In genomic region chr19:3179739-3180293, GRCh38 we compare ENCODE assay signal across 11 cellular contexts. TPM values are rescaled to one million over a fixed set of nuclear protein-coding genes. Genes with fewer than 3 reads are reported as not detected.
DNase-seq lines count a peak whose midpoint lies in the region; ATAC-seq and TF ChIP-seq lines count a peak whose summit lies in the region.
"Had no signal": no experiment of that assay in that cellular context is flagged by ENCODE, and none has a peak within 500 bp of the region (broad histone marks: within the 10 kb centered on the region; RNA-seq: fewer than 3 reads in every experiment).

No MANE protein-coding gene starts in this region.

- peak overlapping the region in 9 of 12 donors; percentile 3 to 67 (median 21) for H3K4me3 ChIP-seq in heart left ventricle
- no peak overlapping the region for H3K4me3 ChIP-seq in mucosa of descending colon
- H3K4me3 ChIP-seq in upper lobe of right lung = peak overlapping the region; percentile 51

- in situ Hi-C loops in ACHN (cut with HindIII; ENCODE audit: low pct_ligation_motif_present, low pct_unique_long_range_greater_than_20kb, low sequenced_read_pairs) = no loop called here

- H3K4me1 ChIP-seq in heart left ventricle (peaks cover 0 to 58% (median 0%) of the 10 kb centered on the region in 12 donors), mucosa of descending colon (ENCODE audit: low read depth) (peaks cover 21% of the 10 kb centered on the region), upper lobe of right lung (peaks cover 18% of the 10 kb centered on the region)

- no peaks in the 10 kb centered on the region for H3K27me3 ChIP-seq in heart left ventricle
- H3K27me3 ChIP-seq in upper lobe of right lung = no peaks in the 10 kb centered on the region

- H3K9me3 ChIP-seq in heart left ventricle (no peaks in the 10 kb centered on the region), mucosa of descending colon (no peaks in the 10 kb centered on the region), upper lobe of right lung (no peaks in the 10 kb centered on the region)

- ATAC-seq in heart left ventricle = no peak
- peak; percentile 29 to 44 for ATAC-seq in activated T-cell treated with anti-CD3 and anti-CD28 coated beads, Interleukin-2, amount 50 U/mL, for 4 hours
- peak; percentile 17 for ATAC-seq in mucosa of descending colon
- peak; percentile 1 for ATAC-seq in upper lobe of right lung

- DNase-seq in heart left ventricle (peak in 1 of 5 donors; percentile 24), cardiac septum (ENCODE audit: low spot score) (no peak), mucosa of descending colon (peak in 1 of 3 donors; percentile 39), upper lobe of right lung (no peak), COLO668 (lab: John Stamatoyannopoulos, UW; ENCODE audit: unreplicated experiment) (no peak), ACHN (no peak), SIG-M5 treated with dmso at 0.1 percent for 504 hours (lab: John Stamatoyannopoulos, UW; ENCODE audit: unreplicated experiment) (no peak)
- DNase-seq in activated T-cell treated with anti-CD3 and anti-CD28 coated beads, Interleukin-2, amount 50 U/mL, for 4 hours = no peak

- no peak for TF ChIP-seq CTCF in heart left ventricle (IDR thresholded peaks at IDR 0.05)
- TF ChIP-seq CTCF in mucosa of descending colon (IDR thresholded peaks at IDR 0.05) = no peak
- TF ChIP-seq CTCF in upper lobe of right lung (IDR thresholded peaks at IDR 0.05) = no peak

- no peaks in the 10 kb centered on the region for H3K27me3 Mint-ChIP-seq in activated T-cell treated with anti-CD3 and anti-CD28 coated beads, Interleukin-2, amount 50 U/mL, for 4 hours (ENCODE audit: low read depth)

- H3K4me1 Mint-ChIP-seq in activated T-cell treated with anti-CD3 and anti-CD28 coated beads, Interleukin-2, amount 50 U/mL, for 4 hours (ENCODE audit: low read depth) = peaks cover 51% of the 10 kb centered on the region

- H3K36me3 Mint-ChIP-seq in activated T-cell treated with anti-CD3 and anti-CD28 coated beads, Interleukin-2, amount 50 U/mL, for 4 hours (ENCODE audit: insufficient read depth) = no peaks in the 10 kb centered on the region

- WGBS in heart left ventricle, 4 donors = 81 to 91% (median 84%) methylated on average over 28 to 31 of the region's 31 CpGs; no CpG with 5 or more reads in 1 of the 4 donors

- H3K4me3 Mint-ChIP-seq in activated T-cell treated with anti-CD3 and anti-CD28 coated beads, Interleukin-2, amount 50 U/mL, for 4 hours = peak overlapping the region; percentile 94

- TF ChIP-seq POLR2A in heart left ventricle (IDR thresholded peaks at IDR 0.05) = no peak

- H3K27ac ChIP-seq in heart left ventricle = peak overlapping the region in 2 of 12 donors; percentile 52 to 96
- peak overlapping the region; percentile 83 for H3K27ac ChIP-seq in upper lobe of right lung

- no peaks in the 10 kb centered on the region for H3K9me3 Mint-ChIP-seq in activated T-cell treated with anti-CD3 and anti-CD28 coated beads, Interleukin-2, amount 50 U/mL, for 4 hours

- H3K36me3 ChIP-seq in heart left ventricle (no peaks in the 10 kb centered on the region), mucosa of descending colon (ENCODE audit: low read depth) (no peaks in the 10 kb centered on the region), upper lobe of right lung (no peaks in the 10 kb centered on the region)

- intact Hi-C loops in heart left ventricle (cut with DNase I) = no loop called here
- intact Hi-C loops in cardiac septum (cut with DNase I) = loop anchor here (10.0 kb wide), 1 partner anchor 255 kb away; no protein-coding TSS in a partner anchor
- intact Hi-C loops in mucosa of descending colon (cut with DNase I, micrococcal nuclease) = no loop called here
- intact Hi-C loops in upper lobe of right lung (cut with DNase I) = no loop called here

RNA-seq across cellular contexts. Expression of gene S1PR4, which starts 1.2 kb away (rescaled TPM):
- total RNA-seq in heart left ventricle (1 to 10 TPM in 4 of 9 donors, under 1 TPM in 5; 0.35 to 5.5 (median 0.87) TPM), cardiac septum (1.2 TPM), mucosa of descending colon (1 to 10 TPM in 1 of 3 donors, under 1 TPM in 2; 0.38 to 2.5 (median 0.82) TPM), upper lobe of right lung (22.3 TPM)
- polyA plus RNA-seq in heart left ventricle = 1 to 10 TPM; 1.4 to 1.7 TPM
- 10 to 100 TPM; 19.4 to 24.5 (median 23.8) TPM for total RNA-seq in activated T-cell treated with anti-CD3 and anti-CD28 coated beads, Interleukin-2, amount 50 U/mL, for 4 hours
- total RNA-seq: fibroblast of villous mesenchyme, RPMI7951 had no signal
- polyA plus RNA-seq: AG04450 had no signal

RNA-seq across cellular contexts. Expression of gene NCLN, which starts 5.9 kb away (rescaled TPM):
- 10 to 100 TPM; 16.7 to 47.5 (median 26.4) TPM for total RNA-seq in heart left ventricle
- polyA plus RNA-seq in heart left ventricle = 10 to 100 TPM; 20.5 to 67.5 TPM
- total RNA-seq in cardiac septum = 19.0 TPM
- 100 to 1,000 TPM; 169 to 200 (median 177) TPM for total RNA-seq in activated T-cell treated with anti-CD3 and anti-CD28 coated beads, Interleukin-2, amount 50 U/mL, for 4 hours
- 100 to 1,000 TPM in 1 of 3 donors, 10 to 100 TPM in 2; 52.6 to 103 (median 94.4) TPM for total RNA-seq in mucosa of descending colon
- total RNA-seq in upper lobe of right lung = 71.4 TPM

RNA-seq across cellular contexts. Expression of gene GNA15, which starts 44.0 kb away (rescaled TPM):
- total RNA-seq in heart left ventricle (10 to 100 TPM in 1 of 9 donors, 1 to 10 TPM in 8; 1.1 to 15.2 (median 2.1) TPM), cardiac septum (1.9 TPM), mucosa of descending colon (1 to 10 TPM; 1.9 to 6.2 (median 4.3) TPM), upper lobe of right lung (18.6 TPM)
- 1 to 10 TPM in 1 of 2 donors, under 1 TPM in 1; 0.69 to 1.5 TPM for polyA plus RNA-seq in heart left ventricle
- total RNA-seq in activated T-cell treated with anti-CD3 and anti-CD28 coated beads, Interleukin-2, amount 50 U/mL, for 4 hours = 10 to 100 TPM in 2 of 3 donors, 1 to 10 TPM in 1; 8.8 to 19.9 (median 11.3) TPM
- polyA plus RNA-seq: AG04450 had no signal

RNA-seq across cellular contexts. Expression of gene CELF5, which starts 44.6 kb away (rescaled TPM):
- total RNA-seq in heart left ventricle (not detected), cardiac septum (not detected), mucosa of descending colon (1 to 10 TPM in 1 of 3 donors, under 1 TPM in 2; 0.75 to 2.7 (median 0.79) TPM), upper lobe of right lung (not detected)
- polyA plus RNA-seq in heart left ventricle = not detected
- under 1 TPM in 2 of 3 donors, not detected in 1; 0.05 to 0.38 TPM for total RNA-seq in activated T-cell treated with anti-CD3 and anti-CD28 coated beads, Interleukin-2, amount 50 U/mL, for 4 hours
- total RNA-seq: RPMI7951 had no signal
- polyA plus RNA-seq: AG04450 had no signal

Comparison
In these comparisons a context has a peak if more than half of its experiments do, and no peak if none do; other contexts are left out.
1. ATAC-seq: peak in activated T-cell treated with anti-CD3 and anti-CD28 coated beads, Interleukin-2, amount 50 U/mL, for 4 hours (2 of 2), mucosa of descending colon (single experiment) and upper lobe of right lung (single experiment); none in heart left ventricle (0 of 4).